13 cellular contexts compared by ENCODE assay signal in genomic region chr16:80671281-80671849, GRCh38.
DNase-seq lines count a peak whose midpoint lies in the region; ATAC-seq and TF ChIP-seq lines count a peak whose summit lies in the region.
"Had no signal": no experiment of that assay in that cellular context is flagged by ENCODE, and none has a peak within 500 bp of the region (broad histone marks: within the 10 kb centered on the region; RNA-seq: fewer than 3 reads in every experiment).

No MANE protein-coding gene starts in this region.

- peaks cover 8% of the 10 kb centered on the region; the same call in 1 of the 2 replicates for H3K9me2 ChIP-seq in GM23338 (ENCODE audit: insufficient read depth)

- H3K27ac ChIP-seq in GM23338 (ENCODE audit: low read depth): no peak overlapping the region
- H3K27ac ChIP-seq: thoracic aorta had no signal

- H3F3A ChIP-seq in GM23338 (replicated peaks; ENCODE audit: low read depth): no peaks in the 10 kb centered on the region

- H3K36me3 Mint-ChIP-seq in GM23338 (ENCODE audit: low read depth) (no peaks in the 10 kb centered on the region), IgD-negative memory B cell (no peaks in the 10 kb centered on the region)

- H3K27ac Mint-ChIP-seq in GM23338 (peak overlapping the region; percentile 53; the same call in 1 of the 2 replicates), IgD-negative memory B cell (peak overlapping the region in 2 of 3 donors; percentile 12 to 80)

- H2AFZ ChIP-seq in GM23338: no peak overlapping the region

- no peak for TF ChIP-seq CTCF in GM23338 (conservative IDR thresholded peaks at IDR 0.05; ENCODE audit: low read depth in 2 of 2)

- peaks cover 18% of the 10 kb centered on the region for H3K4me1 ChIP-seq in GM23338 (ENCODE audit: insufficient read depth)

- peak; percentile 22 for DNase-seq in GM23338 (ENCODE audit: low spot score)
- DNase-seq in medulla oblongata (ENCODE audit: extremely low spot score): peak; percentile 16
- no peak for DNase-seq in RPMI8226
- DNase-seq in left lobe of liver (ENCODE audit: low spot score): no peak
- no peak for DNase-seq in H4 (ENCODE audit: low spot score)
- DNase-seq: effector CD8-positive, alpha-beta T cell; glutamatergic neuron; MM.1S had no signal

- no peaks in the 10 kb centered on the region for H4K20me1 ChIP-seq in GM23338 (replicated peaks; ENCODE audit: insufficient read depth)

- H3K4me1 Mint-ChIP-seq in GM23338 (peaks cover 22% of the 10 kb centered on the region), IgD-negative memory B cell (peaks cover 20 to 36% (median 25%) of the 10 kb centered on the region in 3 donors)

- H3K4me2 ChIP-seq in GM23338: peak overlapping the region; percentile 70

- H3K4me3 Mint-ChIP-seq in GM23338: no peak overlapping the region; the same call in 2 of the 3 replicates
- peak overlapping the region in 3 of 4 donors; percentile 25 to 91 (median 39) for H3K4me3 Mint-ChIP-seq in IgD-negative memory B cell

- no peaks in the 10 kb centered on the region for H3K79me2 ChIP-seq in GM23338 (replicated peaks; ENCODE audit: insufficient read depth)

- no peaks in the 10 kb centered on the region for H3K27me3 ChIP-seq in GM23338 (ENCODE audit: insufficient read depth)

- H3K27me3 Mint-ChIP-seq in GM23338 (ENCODE audit: insufficient read depth, low read depth, poor library complexity): peaks cover 4% of the 10 kb centered on the region
- H3K27me3 Mint-ChIP-seq in IgD-negative memory B cell: peaks cover 7% of the 10 kb centered on the region

- no peak overlapping the region for H3K4me3 ChIP-seq in GM23338
- H3K4me3 ChIP-seq: lung, thoracic aorta had no signal

- no peaks in the 10 kb centered on the region for H3K36me3 ChIP-seq in GM23338 (ENCODE audit: insufficient read depth)
- H3K36me3 ChIP-seq: thoracic aorta had no signal

- H3K9me3 Mint-ChIP-seq in GM23338 (peaks cover 3% of the 10 kb centered on the region; the same call in 2 of the 3 replicates), IgD-negative memory B cell (peaks cover 0 to 8% (median 4%) of the 10 kb centered on the region in 3 donors)

- ATAC-seq in GM18868 (IDR thresholded peaks at IDR 0.05; ENCODE audit: unreplicated experiment) (peak; percentile 72), GM23338 (peak; percentile 66), left lobe of liver (no peak), GM18870 (IDR thresholded peaks at IDR 0.05; ENCODE audit: unreplicated experiment) (no peak)

TF ChIP-seq in GM23338, 12 proteins besides CTCF, POLR2A, EP300 and RAD21:
- TF ChIP-seq ZNF331 (CRISPR knock-in tag; IDR thresholded peaks at IDR 0.05; ENCODE audit: low read depth) (no peak), STAT1 (IDR thresholded peaks at IDR 0.05; ENCODE audit: unreplicated experiment) (no peak), EZH2 (IDR thresholded peaks at IDR 0.05; ENCODE audit: low read depth, unreplicated experiment) (no peak), NANOG (IDR thresholded peaks at IDR 0.05; ENCODE audit: borderline replicate concordance) (no peak), POLR2AphosphoS5 (IDR thresholded peaks at IDR 0.05; ENCODE audit: low read depth) (no peak)
- TF ChIP-seq, protein P1, sequence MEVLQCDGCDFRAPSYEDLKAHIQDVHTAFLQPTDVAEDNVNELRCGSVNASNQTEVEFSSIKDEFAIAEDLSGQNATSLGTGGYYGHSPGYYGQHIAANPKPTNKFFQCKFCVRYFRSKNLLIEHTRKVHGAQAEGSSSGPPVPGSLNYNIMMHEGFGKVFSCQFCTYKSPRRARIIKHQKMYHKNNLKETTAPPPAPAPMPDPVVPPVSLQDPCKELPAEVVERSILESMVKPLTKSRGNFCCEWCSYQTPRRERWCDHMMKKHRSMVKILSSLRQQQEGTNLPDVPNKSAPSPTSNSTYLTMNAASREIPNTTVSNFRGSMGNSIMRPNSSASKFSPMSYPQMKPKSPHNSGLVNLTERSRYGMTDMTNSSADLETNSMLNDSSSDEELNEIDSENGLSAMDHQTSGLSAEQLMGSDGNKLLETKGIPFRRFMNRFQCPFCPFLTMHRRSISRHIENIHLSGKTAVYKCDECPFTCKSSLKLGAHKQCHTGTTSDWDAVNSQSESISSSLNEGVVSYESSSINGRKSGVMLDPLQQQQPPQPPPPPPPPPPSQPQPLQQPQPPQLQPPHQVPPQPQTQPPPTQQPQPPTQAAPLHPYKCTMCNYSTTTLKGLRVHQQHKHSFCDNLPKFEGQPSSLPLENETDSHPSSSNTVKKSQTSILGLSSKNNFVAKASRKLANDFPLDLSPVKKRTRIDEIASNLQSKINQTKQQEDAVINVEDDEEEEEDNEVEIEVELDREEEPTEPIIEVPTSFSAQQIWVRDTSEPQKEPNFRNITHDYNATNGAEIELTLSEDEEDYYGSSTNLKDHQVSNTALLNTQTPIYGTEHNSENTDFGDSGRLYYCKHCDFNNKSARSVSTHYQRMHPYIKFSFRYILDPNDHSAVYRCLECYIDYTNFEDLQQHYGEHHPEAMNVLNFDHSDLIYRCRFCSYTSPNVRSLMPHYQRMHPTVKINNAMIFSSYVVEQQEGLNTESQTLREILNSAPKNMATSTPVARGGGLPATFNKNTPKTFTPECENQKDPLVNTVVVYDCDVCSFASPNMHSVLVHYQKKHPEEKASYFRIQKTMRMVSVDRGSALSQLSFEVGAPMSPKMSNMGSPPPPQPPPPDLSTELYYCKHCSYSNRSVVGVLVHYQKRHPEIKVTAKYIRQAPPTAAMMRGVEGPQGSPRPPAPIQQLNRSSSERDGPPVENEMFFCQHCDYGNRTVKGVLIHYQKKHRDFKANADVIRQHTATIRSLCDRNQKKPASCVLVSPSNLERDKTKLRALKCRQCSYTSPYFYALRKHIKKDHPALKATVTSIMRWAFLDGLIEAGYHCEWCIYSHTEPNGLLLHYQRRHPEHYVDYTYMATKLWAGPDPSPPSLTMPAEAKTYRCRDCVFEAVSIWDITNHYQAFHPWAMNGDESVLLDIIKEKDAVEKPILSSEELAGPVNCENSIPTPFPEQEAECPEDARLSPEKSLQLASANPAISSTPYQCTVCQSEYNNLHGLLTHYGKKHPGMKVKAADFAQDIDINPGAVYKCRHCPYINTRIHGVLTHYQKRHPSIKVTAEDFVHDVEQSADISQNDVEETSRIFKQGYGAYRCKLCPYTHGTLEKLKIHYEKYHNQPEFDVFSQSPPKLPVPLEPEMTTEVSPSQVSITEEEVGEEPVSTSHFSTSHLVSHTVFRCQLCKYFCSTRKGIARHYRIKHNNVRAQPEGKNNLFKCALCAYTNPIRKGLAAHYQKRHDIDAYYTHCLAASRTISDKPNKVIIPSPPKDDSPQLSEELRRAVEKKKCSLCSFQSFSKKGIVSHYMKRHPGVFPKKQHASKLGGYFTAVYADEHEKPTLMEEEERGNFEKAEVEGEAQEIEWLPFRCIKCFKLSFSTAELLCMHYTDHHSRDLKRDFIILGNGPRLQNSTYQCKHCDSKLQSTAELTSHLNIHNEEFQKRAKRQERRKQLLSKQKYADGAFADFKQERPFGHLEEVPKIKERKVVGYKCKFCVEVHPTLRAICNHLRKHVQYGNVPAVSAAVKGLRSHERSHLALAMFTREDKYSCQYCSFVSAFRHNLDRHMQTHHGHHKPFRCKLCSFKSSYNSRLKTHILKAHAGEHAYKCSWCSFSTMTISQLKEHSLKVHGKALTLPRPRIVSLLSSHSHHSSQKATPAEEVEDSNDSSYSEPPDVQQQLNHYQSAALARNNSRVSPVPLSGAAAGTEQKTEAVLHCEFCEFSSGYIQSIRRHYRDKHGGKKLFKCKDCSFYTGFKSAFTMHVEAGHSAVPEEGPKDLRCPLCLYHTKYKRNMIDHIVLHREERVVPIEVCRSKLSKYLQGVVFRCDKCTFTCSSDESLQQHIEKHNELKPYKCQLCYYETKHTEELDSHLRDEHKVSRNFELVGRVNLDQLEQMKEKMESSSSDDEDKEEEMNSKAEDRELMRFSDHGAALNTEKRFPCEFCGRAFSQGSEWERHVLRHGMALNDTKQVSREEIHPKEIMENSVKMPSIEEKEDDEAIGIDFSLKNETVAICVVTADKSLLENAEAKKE (CRISPR knock-in tag; IDR thresholded peaks at IDR 0.05): peak; percentile 42; the same call in 1 of the 2 replicates

Comparison
In these comparisons a context has a peak if more than half of its experiments do, and no peak if none do; other contexts are left out.
1. ATAC-seq: peak in GM18868 (single experiment) and GM23338 (single experiment); none in left lobe of liver (single experiment) and GM18870 (single experiment).
2. DNase-seq: peak in GM23338 (single experiment) and medulla oblongata (single experiment); none in RPMI8226 (single experiment), left lobe of liver (single experiment) and H4 (single experiment).